1 cellular context compared by ENCODE assay signal in the genomic region with DNA sequence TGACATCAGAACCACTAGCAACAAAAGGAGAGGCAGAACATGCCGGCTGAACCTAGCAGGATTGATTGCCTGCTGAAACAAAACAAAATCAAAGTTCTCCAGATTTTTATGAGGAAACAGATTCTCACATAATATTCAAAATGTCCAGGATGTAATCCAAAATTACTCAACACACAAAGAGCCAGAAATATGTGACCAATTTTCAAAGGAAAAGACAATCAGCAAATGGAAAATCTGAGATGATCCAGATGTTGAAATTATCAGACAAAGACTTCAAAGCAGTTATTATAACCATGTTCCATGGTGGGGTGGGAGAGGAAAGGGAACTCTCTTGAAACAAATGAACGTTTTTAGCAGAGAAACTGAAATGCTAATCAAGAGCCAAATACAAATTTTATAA.
TF ChIP-seq lines count a peak whose summit lies in the region.

No MANE protein-coding gene starts in this region.

TF ChIP-seq in HepG2, 621 proteins besides CTCF, POLR2A, EP300 and RAD21:
- TF ChIP-seq RFX1 (IDR thresholded peaks at IDR 0.05) (no peak), ARID5B (CRISPR knock-in tag; IDR thresholded peaks at IDR 0.05) (no peak), ZNF550 (CRISPR knock-in tag; IDR thresholded peaks at IDR 0.05; ENCODE audit: borderline replicate concordance) (no peak), NONO (IDR thresholded peaks at IDR 0.05) (no peak), NONO (CRISPR knock-in tag; conservative IDR thresholded peaks at IDR 0.05) (no peak), ZFYVE20 (CRISPR knock-in tag; IDR thresholded peaks at IDR 0.05; ENCODE audit: borderline replicate concordance, low read depth) (no peak), NBN (conservative IDR thresholded peaks at IDR 0.05) (no peak), ATAD3A (CRISPR knock-in tag; IDR thresholded peaks at IDR 0.05) (no peak), ZNF772 (CRISPR knock-in tag; IDR thresholded peaks at IDR 0.05) (no peak), NR1H2 (CRISPR knock-in tag; IDR thresholded peaks at IDR 0.05; ENCODE audit: borderline replicate concordance, low read depth) (no peak), MAFF (IDR thresholded peaks at IDR 0.05; ENCODE audit: low read depth, low read length) (no peak), MAZ (IDR thresholded peaks at IDR 0.05; ENCODE audit: borderline replicate concordance, low read depth, low read length) (no peak), MAZ (CRISPR knock-in tag; IDR thresholded peaks at IDR 0.05; ENCODE audit: low read depth) (no peak), ZNF784 (CRISPR knock-in tag; IDR thresholded peaks at IDR 0.05; ENCODE audit: borderline replicate concordance) (no peak), PRDM10 (CRISPR knock-in tag; IDR thresholded peaks at IDR 0.05; ENCODE audit: low read depth) (no peak), CSRNP1 (CRISPR knock-in tag; IDR thresholded peaks at IDR 0.05) (no peak)
- TF ChIP-seq, protein P1, sequence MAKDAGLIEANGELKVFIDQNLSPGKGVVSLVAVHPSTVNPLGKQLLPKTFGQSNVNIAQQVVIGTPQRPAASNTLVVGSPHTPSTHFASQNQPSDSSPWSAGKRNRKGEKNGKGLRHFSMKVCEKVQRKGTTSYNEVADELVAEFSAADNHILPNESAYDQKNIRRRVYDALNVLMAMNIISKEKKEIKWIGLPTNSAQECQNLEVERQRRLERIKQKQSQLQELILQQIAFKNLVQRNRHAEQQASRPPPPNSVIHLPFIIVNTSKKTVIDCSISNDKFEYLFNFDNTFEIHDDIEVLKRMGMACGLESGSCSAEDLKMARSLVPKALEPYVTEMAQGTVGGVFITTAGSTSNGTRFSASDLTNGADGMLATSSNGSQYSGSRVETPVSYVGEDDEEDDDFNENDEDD (CRISPR knock-in tag; IDR thresholded peaks at IDR 0.05; ENCODE audit: borderline replicate concordance), result no peak
- TF ChIP-seq, protein P2, sequence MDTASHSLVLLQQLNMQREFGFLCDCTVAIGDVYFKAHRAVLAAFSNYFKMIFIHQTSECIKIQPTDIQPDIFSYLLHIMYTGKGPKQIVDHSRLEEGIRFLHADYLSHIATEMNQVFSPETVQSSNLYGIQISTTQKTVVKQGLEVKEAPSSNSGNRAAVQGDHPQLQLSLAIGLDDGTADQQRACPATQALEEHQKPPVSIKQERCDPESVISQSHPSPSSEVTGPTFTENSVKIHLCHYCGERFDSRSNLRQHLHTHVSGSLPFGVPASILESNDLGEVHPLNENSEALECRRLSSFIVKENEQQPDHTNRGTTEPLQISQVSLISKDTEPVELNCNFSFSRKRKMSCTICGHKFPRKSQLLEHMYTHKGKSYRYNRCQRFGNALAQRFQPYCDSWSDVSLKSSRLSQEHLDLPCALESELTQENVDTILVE (CRISPR knock-in tag; IDR thresholded peaks at IDR 0.05), result no peak
